ENCODE assay signal across 18 cellular contexts in the genomic region with DNA sequence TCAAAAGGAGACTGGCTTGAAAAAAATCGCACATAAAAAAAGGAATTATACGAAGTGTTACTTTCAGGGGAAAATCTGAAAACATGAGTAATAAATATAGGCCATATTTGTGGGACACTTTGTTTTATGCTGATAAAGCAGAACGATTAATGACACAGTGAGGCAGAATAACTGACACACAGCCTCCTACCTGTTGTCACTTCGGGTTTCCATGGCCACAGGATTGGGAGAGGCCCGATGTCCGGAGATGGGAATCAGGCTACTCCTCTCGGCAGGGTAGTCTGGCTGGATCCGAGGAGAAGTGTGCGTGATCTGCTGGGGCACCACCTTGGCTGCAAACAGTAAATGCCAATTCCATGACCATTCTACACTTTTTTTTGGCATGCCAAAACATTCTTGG. TPM values are rescaled to one million over a fixed set of nuclear protein-coding genes. Genes with fewer than 3 reads are reported as not detected.
DNase-seq lines count a peak whose midpoint lies in the region; ATAC-seq, FAIRE-seq and TF ChIP-seq lines count a peak whose summit lies in the region.
"Had no signal": no experiment of that assay in that cellular context is flagged by ENCODE, and none has a peak within 500 bp of the region (broad histone marks: within the 10 kb centered on the region; RNA-seq: fewer than 3 reads in every experiment).

No MANE protein-coding gene starts in this region.

- ATAC-seq in A549 (no peak), thoracic aorta (ENCODE audit: insufficient number of reproducible peaks, low FRiP score, low read depth) (no peak)
- ATAC-seq: GM23338 had no signal

- H3K27ac ChIP-seq in A549 (no peak overlapping the region), thoracic aorta (peak overlapping the region in 1 of 2 donors; percentile 13), small intestine (ENCODE audit: low read depth in 1 of 2, low read length in 1 of 2) (no peak overlapping the region), uterus (no peak overlapping the region)
- H3K27ac ChIP-seq: C4-2B had no signal

- peak overlapping the region; percentile 73 for H3K4me3 Mint-ChIP-seq in endothelial cell (ENCODE audit: unreplicated experiment)
- H3K4me3 Mint-ChIP-seq: CD4-positive, alpha-beta T cell; GM23338 had no signal

- H3K4me3 ChIP-seq in A549 = no peak overlapping the region
- no peak overlapping the region for H3K4me3 ChIP-seq in MG63
- peak overlapping the region; percentile 5 for H3K4me3 ChIP-seq in thoracic aorta
- H3K4me3 ChIP-seq in small intestine (ENCODE audit: low read depth in 1 of 2, low read length in 2 of 2) = no peak overlapping the region
- no peak overlapping the region for H3K4me3 ChIP-seq in uterus
- H3K4me3 ChIP-seq: GM23338 had no signal

- H3K36me3 Mint-ChIP-seq in endothelial cell (ENCODE audit: low read depth, unreplicated experiment) = peaks cover 37% of the 10 kb centered on the region

- H3K36me3 ChIP-seq in MG63 (peaks cover 53% of the 10 kb centered on the region), thoracic aorta (peaks cover 15% of the 10 kb centered on the region), small intestine (ENCODE audit: control insufficient read depth in 2 of 2, insufficient read depth in 2 of 2, low read length in 2 of 2) (peaks cover 12 to 19% of the 10 kb centered on the region in 2 donors), uterus (no peaks in the 10 kb centered on the region)

- CTCF ChIA-PET in A549 (lab: Yijun Ruan, JAX) = no interaction called here

- no peaks in the 10 kb centered on the region for H3K27me3 Mint-ChIP-seq in endothelial cell (ENCODE audit: unreplicated experiment)
- H3K27me3 Mint-ChIP-seq: CD4-positive, alpha-beta T cell had no signal

- TF ChIP-seq EP300 in A549 (IDR thresholded peaks at IDR 0.05) = no peak

- H3K27me3 ChIP-seq in MG63 = no peaks in the 10 kb centered on the region
- H3K27me3 ChIP-seq in thoracic aorta (replicated peaks; ENCODE audit: insufficient read depth) = no peaks in the 10 kb centered on the region
- no peaks in the 10 kb centered on the region for H3K27me3 ChIP-seq in small intestine (ENCODE audit: control insufficient read depth in 2 of 2, insufficient read depth in 2 of 2, low read length in 2 of 2)
- H3K27me3 ChIP-seq in uterus = no peaks in the 10 kb centered on the region

- FAIRE-seq in A549 (lab: Jason Lieb, UNC) (no peak), small intestine (lab: Jason Lieb, UNC) (no peak)
- FAIRE-seq: A204.1, D721Med, G401.6, GM12891, H54 had no signal

- intact Hi-C loops in uterus (cut with DNase I; ENCODE audit: low total_unique reads) = no loop called here

- no peaks in the 10 kb centered on the region for H3K9me3 Mint-ChIP-seq in endothelial cell (ENCODE audit: unreplicated experiment)
- H3K9me3 Mint-ChIP-seq: CD4-positive, alpha-beta T cell; GM23338 had no signal

- 91% methylated on average over 9 of the region's 9 CpGs for WGBS in A549 (ENCODE audit: missing lambda C conversion rate)
- 94 to 96% (median 94%) methylated on average over 9 of the region's 9 CpGs for WGBS in small intestine, 3 donors

- TF ChIP-seq CTCF in A549 (IDR thresholded peaks at IDR 0.05) (no peak), endothelial cell (IDR thresholded peaks at IDR 0.05; ENCODE audit: unreplicated experiment) (no peak), thoracic aorta (IDR thresholded peaks at IDR 0.05) (no peak), uterus (IDR thresholded peaks at IDR 0.05) (no peak)

- no peak for TF ChIP-seq RAD21 in A549 (conservative IDR thresholded peaks at IDR 0.05 in 1 of 2, IDR thresholded peaks at IDR 0.05 in 1 of 2)

- no peak overlapping the region for H3K4me2 ChIP-seq in A549
- H3K4me2 ChIP-seq: GM23338 had no signal

- H3K4me1 ChIP-seq in A549 = no peaks in the 10 kb centered on the region
- H3K4me1 ChIP-seq in thoracic aorta (ENCODE audit: control insufficient read depth in 1 of 2, low read depth in 2 of 2) = peaks cover 0 to 38% of the 10 kb centered on the region in 2 donors
- no peaks in the 10 kb centered on the region for H3K4me1 ChIP-seq in small intestine (ENCODE audit: control insufficient read depth in 2 of 2, insufficient read depth in 1 of 2, low read depth in 1 of 2, low read length in 1 of 2)
- no peaks in the 10 kb centered on the region for H3K4me1 ChIP-seq in uterus
- H3K4me1 ChIP-seq: Caco-2 had no signal

- DNase-seq in A549 (ENCODE audit: low read depth in 1 of 2, low spot score in 1 of 2) (no peak), MG63 (peak; percentile 22), endothelial cell (ENCODE audit: low spot score) (no peak), thoracic aorta (ENCODE audit: low spot score) (peak; percentile 4), A172 (ENCODE audit: low spot score) (no peak), small intestine (no peak), uterus (no peak)
- DNase-seq: AML-193; Caco-2; CD4-positive, alpha-beta T cell; HCEC 1CT had no signal

- H3K4me1 Mint-ChIP-seq in endothelial cell (ENCODE audit: unreplicated experiment) = no peaks in the 10 kb centered on the region
- H3K4me1 Mint-ChIP-seq: GM23338 had no signal

- H3K9me3 ChIP-seq in A549 (no peaks in the 10 kb centered on the region), MG63 (no peaks in the 10 kb centered on the region), thoracic aorta (no peaks in the 10 kb centered on the region), small intestine (ENCODE audit: control insufficient read depth, low read depth) (no peaks in the 10 kb centered on the region), uterus (no peaks in the 10 kb centered on the region)
- H3K9me3 ChIP-seq: Caco-2 had no signal

- no peak overlapping the region for H3K27ac Mint-ChIP-seq in endothelial cell (ENCODE audit: unreplicated experiment)
- H3K27ac Mint-ChIP-seq: CD4-positive, alpha-beta T cell; GM23338 had no signal

- POLR2A ChIA-PET in A549 (lab: Yijun Ruan, JAX) = no interaction called here

- TF ChIP-seq POLR2A in A549 (IDR thresholded peaks at IDR 0.05; ENCODE audit: low read length) (no peak), uterus (IDR thresholded peaks at IDR 0.05) (no peak)

TF ChIP-seq in A549, 52 proteins besides CTCF, POLR2A, EP300 and RAD21:
- TF ChIP-seq MAFK (IDR thresholded peaks at IDR 0.05; ENCODE audit: partially characterized antibody) = peak; percentile 83
- no peak for TF ChIP-seq POLR2AphosphoS2 (conservative IDR thresholded peaks at IDR 0.05; ENCODE audit: low read length)
- TF ChIP-seq TP53 (CRISPR knock-in tag; IDR thresholded peaks at IDR 0.05) = no peak
- no peak for TF ChIP-seq HOXB5 (CRISPR knock-in tag; IDR thresholded peaks at IDR 0.05)

RNA-seq across cellular contexts. Expression of gene SAP130, which starts 31.7 kb away (rescaled TPM):
- polyA plus RNA-seq in A549 (2011; rRNA removed) (15.1 and 17.7 TPM in 2 replicates), A549 (2017; fragmentation: RNase III; extraction: RNeasy Plus Mini Kit Qiagen cat#74134 plus additional on column Dnase treatment) (12.3 to 14.0 TPM (median 13.9 TPM) in 3 replicates), small intestine (1 to 10 TPM; 7.0 to 8.0 (median 7.6) TPM)
- polyA plus RNA-seq in A549 (2012; cell fraction: cytosol; rRNA removed) = 15.0 and 19.6 TPM in 2 replicates
- 18.8 and 23.6 TPM in 2 replicates for polyA plus RNA-seq in A549 (2012; cell fraction: nucleus; rRNA removed)
- 26.7 and 35.7 TPM in 2 replicates for polyA minus RNA-seq in A549 (2011; rRNA and poly(A)+ RNA removed)
- 4.4 and 4.9 TPM in 2 replicates for total RNA-seq in MG63 (2014; rRNA removed; shearing (Covaris generic); ENCODE audit: low replicate concordance)
- total RNA-seq in endothelial cell (ENCODE audit: unreplicated experiment) (39.4 TPM), thoracic aorta (10 to 100 TPM in 1 of 2 donors, 1 to 10 TPM in 1; 8.7 to 24.3 TPM), uterus (10 to 100 TPM in 1 of 4 donors, 1 to 10 TPM in 3; 3.6 to 47.0 (median 5.9) TPM)
- total RNA-seq in A172 (2014; rRNA removed; shearing (Covaris generic)) = 11.1 and 15.2 TPM in 2 replicates

Comparison
In these comparisons a context has a peak if more than half of its experiments do, and no peak if none do; other contexts are left out.
1. DNase-seq: peak in MG63 (single experiment) and thoracic aorta (single experiment); none in A549 (0 of 2), endothelial cell (single experiment), A172 (single experiment), small intestine (single experiment) and uterus (0 of 2).